ENCODE assay signal across 8 cellular contexts in genomic region chr22:20957118-20957690, GRCh38. TPM values are rescaled to one million over a fixed set of nuclear protein-coding genes. Genes with fewer than 3 reads are reported as not detected.
A peak's percentile ranks its signal among the peaks of the same experiment; 100 is the strongest.
DNase-seq lines count a peak whose midpoint lies in the region; ATAC-seq and TF ChIP-seq lines count a peak whose summit lies in the region.

No MANE protein-coding gene starts in this region.

- H3K4me1 Mint-ChIP-seq in stimulated activated naive CD8-positive, alpha-beta T cell treated with anti-CD3 and anti-CD28 coated beads, Interleukin-15, Interleukin-2, amounts not matched to agents 100 ng/mL and 50 ng/mL, for 24 hours (ENCODE audit: low read depth) = peaks cover 19% of the 10 kb centered on the region

- H3K36me3 ChIP-seq in mesodermal cell (ENCODE audit: control insufficient read depth, insufficient read depth, low read length) = peaks cover 17% of the 10 kb centered on the region

- H3K4me3 Mint-ChIP-seq in stimulated activated naive CD8-positive, alpha-beta T cell treated with anti-CD3 and anti-CD28 coated beads, Interleukin-15, Interleukin-2, amounts not matched to agents 100 ng/mL and 50 ng/mL, for 24 hours = peak overlapping the region; percentile 58

- no peak for DNase-seq in stimulated activated naive CD8-positive, alpha-beta T cell treated with anti-CD3 and anti-CD28 coated beads, Interleukin-15, Interleukin-2, amounts not matched to agents 100 U/mL and 50 U/mL, for 24 hours
- no peak for DNase-seq in choroid plexus epithelial cell (ENCODE audit: low read depth)
- no peak for DNase-seq in NCI-H524 treated with DMSO at 0.1 percent for 48 hours (lab: John Stamatoyannopoulos, UW)
- no peak for DNase-seq in Ammon's horn (ENCODE audit: low spot score)
- no peak for DNase-seq in retina
- DNase-seq in NCI-H2029 (lab: John Stamatoyannopoulos, UW) = no peak

- H3K27ac Mint-ChIP-seq in stimulated activated naive CD8-positive, alpha-beta T cell treated with anti-CD3 and anti-CD28 coated beads, Interleukin-15, Interleukin-2, amounts not matched to agents 100 ng/mL and 50 ng/mL, for 24 hours = no peak overlapping the region

- H3K9me3 ChIP-seq in mesodermal cell (ENCODE audit: control insufficient read depth, low read length) = no peaks in the 10 kb centered on the region

- no peak overlapping the region for H3K27ac ChIP-seq in mesodermal cell (ENCODE audit: low read depth, low read length, severe bottlenecking)

- no peak for ATAC-seq in stimulated activated naive CD8-positive, alpha-beta T cell treated with anti-CD3 and anti-CD28 coated beads, Interleukin-15, Interleukin-2, amounts not matched to agents 100 U/mL and 50 U/mL, for 24 hours

- H3K27me3 Mint-ChIP-seq in stimulated activated naive CD8-positive, alpha-beta T cell treated with anti-CD3 and anti-CD28 coated beads, Interleukin-15, Interleukin-2, amounts not matched to agents 100 ng/mL and 50 ng/mL, for 24 hours = peaks cover 17% of the 10 kb centered on the region

- H3K9me3 Mint-ChIP-seq in stimulated activated naive CD8-positive, alpha-beta T cell treated with anti-CD3 and anti-CD28 coated beads, Interleukin-15, Interleukin-2, amounts not matched to agents 100 ng/mL and 50 ng/mL, for 24 hours = no peaks in the 10 kb centered on the region

- TF ChIP-seq CTCF in choroid plexus epithelial cell (conservative IDR thresholded peaks at IDR 0.05; ENCODE audit: low read depth, low read length) = no peak

- H3K4me3 ChIP-seq in choroid plexus epithelial cell (ENCODE audit: low read depth, low read length) = peak overlapping the region; percentile 67
- H3K4me3 ChIP-seq in mesodermal cell (ENCODE audit: extremely low read depth, insufficient read depth, low read length, poor library complexity, severe bottlenecking) = peak overlapping the region; percentile 39

- H3K4me1 ChIP-seq in mesodermal cell (ENCODE audit: control insufficient read depth, insufficient read depth, low read length, poor library complexity, severe bottlenecking) = peaks cover 7% of the 10 kb centered on the region

- 3 to 4% methylated on average over 36 of the region's 57 CpGs for WGBS in mesodermal cell (ENCODE audit: insufficient coverage in 2 of 2), 2 experiments

- peaks cover 15% of the 10 kb centered on the region for H3K36me3 Mint-ChIP-seq in stimulated activated naive CD8-positive, alpha-beta T cell treated with anti-CD3 and anti-CD28 coated beads, Interleukin-15, Interleukin-2, amounts not matched to agents 100 ng/mL and 50 ng/mL, for 24 hours (ENCODE audit: low read depth)

RNA-seq across cellular contexts. Expression of gene AIFM3, which starts 9.9 kb away (rescaled TPM):
- 0.59 TPM for polyA plus RNA-seq in mesodermal cell (2013, experiment 1 of 2)
- polyA plus RNA-seq in mesodermal cell (2013, experiment 2 of 2) = 1.1 TPM

RNA-seq across cellular contexts. Expression of gene LZTR1, which starts 24.9 kb away (rescaled TPM):
- polyA plus RNA-seq in mesodermal cell (2013, experiment 1 of 2) = 28.4 TPM
- polyA plus RNA-seq in mesodermal cell (2013, experiment 2 of 2) = 21.9 TPM

RNA-seq across cellular contexts. Expression of gene CRKL, which starts 40.0 kb away (rescaled TPM):
- 36.1 TPM for polyA plus RNA-seq in mesodermal cell (2013, experiment 1 of 2)
- 32.3 TPM for polyA plus RNA-seq in mesodermal cell (2013, experiment 2 of 2)

RNA-seq across cellular contexts. Expression of gene THAP7, which starts 44.7 kb away (rescaled TPM):
- 15.6 TPM for polyA plus RNA-seq in mesodermal cell (2013, experiment 1 of 2)
- polyA plus RNA-seq in mesodermal cell (2013, experiment 2 of 2) = 12.6 TPM

RNA-seq across cellular contexts. Expression of gene P2RX6, which starts 57.8 kb away (rescaled TPM):
- 2.5 TPM for polyA plus RNA-seq in mesodermal cell (2013, experiment 1 of 2)
- 2.1 TPM for polyA plus RNA-seq in mesodermal cell (2013, experiment 2 of 2)
